Comparison of ENCODE assay signal across 21 cellular contexts in the genomic region with DNA sequence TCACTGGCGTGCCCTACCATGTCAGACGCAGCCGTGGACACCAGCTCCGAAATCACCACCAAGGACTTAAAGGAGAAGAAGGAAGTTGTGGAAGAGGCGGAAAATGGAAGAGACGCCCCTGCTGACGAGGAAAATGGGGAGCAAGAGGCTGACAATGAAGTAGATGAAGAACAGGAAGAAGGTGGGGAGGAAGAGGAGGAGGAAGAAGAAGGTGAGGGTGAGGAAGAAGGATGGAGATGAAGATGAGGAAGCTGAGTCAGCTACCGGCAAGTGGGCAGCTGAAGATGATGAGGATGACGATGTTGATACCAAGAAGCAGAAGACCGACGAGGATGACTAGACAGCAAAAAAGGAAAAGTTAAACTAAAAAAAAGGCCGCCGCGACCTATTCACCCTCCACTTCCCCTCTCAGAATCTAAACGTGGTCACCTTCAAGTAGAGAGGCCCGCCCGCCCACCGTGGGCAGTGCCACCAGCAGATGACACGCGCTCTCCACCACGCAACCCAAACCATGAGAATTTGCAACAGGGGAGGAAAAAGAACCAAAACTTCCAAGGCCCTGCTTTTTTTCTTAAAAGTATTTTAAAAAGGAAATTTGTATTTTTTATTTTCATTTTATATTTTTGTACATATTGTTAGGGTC. TPM values are rescaled to one million over a fixed set of nuclear protein-coding genes. Genes with fewer than 3 reads are reported as not detected.
A peak's percentile ranks its signal among the peaks of the same experiment; 100 is the strongest.
DNase-seq lines count a peak whose midpoint lies in the region; ATAC-seq and TF ChIP-seq lines count a peak whose summit lies in the region.
"Had no signal": no experiment of that assay in that cellular context is flagged by ENCODE, and none has a peak within 500 bp of the region (broad histone marks: within the 10 kb centered on the region; RNA-seq: fewer than 3 reads in every experiment).

No MANE protein-coding gene starts in this region.

- H3K14ac ChIP-seq in mesenchymal stem cell (ENCODE audit: low read length in 2 of 2) = no peak overlapping the region

- H2BK5ac ChIP-seq in mesenchymal stem cell (ENCODE audit: low read depth, low read length, poor library complexity, severe bottlenecking) = no peak overlapping the region

- H2BK120ac ChIP-seq in mesenchymal stem cell (ENCODE audit: low read depth, low read length) = no peak overlapping the region

- H4K8ac ChIP-seq in mesenchymal stem cell (ENCODE audit: low read length) = no peak overlapping the region

- H3K9me3 Mint-ChIP-seq in activated T-cell treated with anti-CD3 and anti-CD28 coated beads, Interleukin-2, amount 50 U/mL, for 72 hours = no peaks in the 10 kb centered on the region
- H3K9me3 Mint-ChIP-seq: activated T-helper 1 cell treated with anti-CD3 and anti-CD28 coated beads, Interleukin-12 subunit alpha, Interleukin-12 subunit beta, Interleukin-2, Interleukin-4 antibody, amounts not matched to agents 30 ng/mL and 10 ng/mL and 1 ng/mL, durations not matched to agents 14 hours and 24 hours and 36 hours had no signal

- 94% methylated on average over 21 of the region's 21 CpGs for WGBS in mesenchymal stem cell

- no peak overlapping the region for H3K23ac ChIP-seq in mesenchymal stem cell (ENCODE audit: low read length in 2 of 2)

- no peak overlapping the region for H3K27ac Mint-ChIP-seq in activated T-cell treated with anti-CD3 and anti-CD28 coated beads, Interleukin-2, amount 50 U/mL, for 72 hours

- peak; percentile 9 for DNase-seq in stimulated activated CD4-positive, alpha-beta T cell treated with anti-CD3 and anti-CD28 coated beads, Interleukin-1b, Interleukin-23, amount 100 ng/mL, for 48 hours
- DNase-seq in stimulated activated CD4-positive, alpha-beta T cell treated with anti-CD3 and anti-CD28 coated beads, Interleukin-4, amount 100 ng/mL, for 4 hours = no peak
- DNase-seq in activated T-cell treated with anti-CD3 and anti-CD28 coated beads, Interleukin-2, amount 50 U/mL, for 72 hours = peak; percentile 15 to 17
- DNase-seq in mesenchymal stem cell (no peak), GM19240 (ENCODE audit: insufficient read length, low spot score) (no peak), foreskin fibroblast (no peak)
- DNase-seq: activated CD4-positive, CD25-positive, alpha-beta regulatory T cell treated with anti-CD3 and anti-CD28 coated beads, Interleukin-2, amount 50 U/mL, for 72 hours; amniotic stem cell; Caco-2; central memory CD4-positive, alpha-beta T cell; IMR-90; left colon; NCI-H1930; SK-N-SH; stimulated activated CD4-positive, alpha-beta T cell treated with anti-CD3 and anti-CD28 coated beads, Interleukin-12 subunit alpha, Interleukin-12 subunit beta, amount 100 ng/mL, for 4 hours; stimulated activated naive CD4-positive, alpha-beta T cell; T-helper 9 cell; tibial artery had no signal

- no peak overlapping the region for H3K9ac ChIP-seq in mesenchymal stem cell (ENCODE audit: low read length)
- H3K9ac ChIP-seq: SK-N-SH had no signal

- H3K36me3 ChIP-seq in mesenchymal stem cell (ENCODE audit: control insufficient read depth in 1 of 2, insufficient read depth in 2 of 2, low read depth in 1 of 2, low read length in 2 of 2) = peaks cover 11 to 80% of the 10 kb centered on the region in 2 experiments

- peak overlapping the region in 1 of 2 donors; percentile 37 for H3K4me3 Mint-ChIP-seq in activated T-cell treated with anti-CD3 and anti-CD28 coated beads, Interleukin-2, amount 50 U/mL, for 72 hours
- H3K4me3 Mint-ChIP-seq: activated T-helper 1 cell treated with anti-CD3 and anti-CD28 coated beads, Interleukin-12 subunit alpha, Interleukin-12 subunit beta, Interleukin-2, Interleukin-4 antibody, amounts not matched to agents 30 ng/mL and 10 ng/mL and 1 ng/mL, durations not matched to agents 14 hours and 24 hours and 36 hours had no signal

- H3K36me3 Mint-ChIP-seq in activated T-cell treated with anti-CD3 and anti-CD28 coated beads, Interleukin-2, amount 50 U/mL, for 72 hours (ENCODE audit: insufficient read depth in 2 of 2) = peaks cover 4 to 15% of the 10 kb centered on the region in 2 donors

- no peak overlapping the region for H4K91ac ChIP-seq in mesenchymal stem cell (ENCODE audit: low read length)

- no peak overlapping the region for H3K27ac ChIP-seq in mesenchymal stem cell (ENCODE audit: low read length, poor library complexity, severe bottlenecking)
- H3K27ac ChIP-seq: esophagus muscularis mucosa had no signal

- peaks cover 6% of the 10 kb centered on the region for H3K4me1 ChIP-seq in mesenchymal stem cell (ENCODE audit: control insufficient read depth, insufficient read depth, low read depth, low read length)
- H3K4me1 ChIP-seq: esophagus muscularis mucosa had no signal

- H2BK12ac ChIP-seq in mesenchymal stem cell (ENCODE audit: low read length in 2 of 2) = no peak overlapping the region

- H3K4me3 ChIP-seq in mesenchymal stem cell (ENCODE audit: insufficient read depth in 1 of 2, low read depth in 1 of 2, low read length in 2 of 2) (no peak overlapping the region), foreskin fibroblast (ENCODE audit: low read depth in 1 of 2, low read length in 2 of 2) (no peak overlapping the region)
- H3K4me3 ChIP-seq: esophagus muscularis mucosa, tibial artery had no signal

- H2BK15ac ChIP-seq in mesenchymal stem cell (ENCODE audit: low read depth, poor library complexity, severe bottlenecking) = no peak overlapping the region

- no peak for ATAC-seq in activated T-cell treated with anti-CD3 and anti-CD28 coated beads, Interleukin-2, amount 50 U/mL, for 72 hours (replicated peaks in 1 of 2)
- no peak for ATAC-seq in HG02623 (IDR thresholded peaks at IDR 0.05; ENCODE audit: unreplicated experiment)
- ATAC-seq: left colon had no signal

- no peaks in the 10 kb centered on the region for H3K27me3 ChIP-seq in mesenchymal stem cell (ENCODE audit: control insufficient read depth in 1 of 2, insufficient read depth in 1 of 2, low read length in 2 of 2)
- H3K27me3 ChIP-seq: esophagus muscularis mucosa, tibial artery had no signal

- no peak overlapping the region for H3K4me2 ChIP-seq in mesenchymal stem cell (ENCODE audit: low read length, poor library complexity, severe bottlenecking)
- H3K4me2 ChIP-seq: SK-N-SH had no signal

- TF ChIP-seq CTCF in foreskin fibroblast (IDR thresholded peaks at IDR 0.05; ENCODE audit: low read depth, low read length) = no peak

- no peaks in the 10 kb centered on the region for H3K27me3 Mint-ChIP-seq in activated T-cell treated with anti-CD3 and anti-CD28 coated beads, Interleukin-2, amount 50 U/mL, for 72 hours (ENCODE audit: low read depth)

- H3K18ac ChIP-seq in mesenchymal stem cell (ENCODE audit: low read depth in 1 of 2, low read length in 2 of 2) = no peak overlapping the region

- peaks cover 11% of the 10 kb centered on the region for H3K79me1 ChIP-seq in mesenchymal stem cell (replicated peaks; ENCODE audit: low read length, poor library complexity, severe bottlenecking)

- no peak overlapping the region for H3K4ac ChIP-seq in mesenchymal stem cell (ENCODE audit: low read depth in 1 of 2, low read length in 2 of 2)

- no peak overlapping the region for H2AFZ ChIP-seq in mesenchymal stem cell (ENCODE audit: low read depth, low read length)

- peak overlapping the region; percentile 67 for H2AK5ac ChIP-seq in mesenchymal stem cell (ENCODE audit: low read length, severe bottlenecking)

- H3K4me1 Mint-ChIP-seq in activated T-cell treated with anti-CD3 and anti-CD28 coated beads, Interleukin-2, amount 50 U/mL, for 72 hours (ENCODE audit: low read depth) = peaks cover 11% of the 10 kb centered on the region

- H3K9me3 ChIP-seq in mesenchymal stem cell (ENCODE audit: control insufficient read depth, low read length) = no peaks in the 10 kb centered on the region
- H3K9me3 ChIP-seq: Caco-2, esophagus muscularis mucosa, SK-N-SH, tibial artery had no signal

RNA-seq across cellular contexts. Expression of a gene that starts 13.2 kb away (rescaled TPM):
- 10 to 100 TPM; 39.0 to 47.2 TPM for total RNA-seq in activated T-cell treated with anti-CD3 and anti-CD28 coated beads, Interleukin-2, amount 50 U/mL, for 72 hours
- 23.5 TPM for polyA plus RNA-seq in mesenchymal stem cell (2013, experiment 1 of 2)
- 23.5 TPM for polyA plus RNA-seq in mesenchymal stem cell (2013, experiment 2 of 2)

Comparison
In these comparisons a context has a peak if more than half of its experiments do, and no peak if none do; other contexts are left out.
1. DNase-seq: peak in stimulated activated CD4-positive, alpha-beta T cell treated with anti-CD3 and anti-CD28 coated beads, Interleukin-1b, Interleukin-23, amount 100 ng/mL, for 48 hours (single experiment) and activated T-cell treated with anti-CD3 and anti-CD28 coated beads, Interleukin-2, amount 50 U/mL, for 72 hours (2 of 2); none in stimulated activated CD4-positive, alpha-beta T cell treated with anti-CD3 and anti-CD28 coated beads, Interleukin-4, amount 100 ng/mL, for 4 hours (0 of 2), mesenchymal stem cell (single experiment), GM19240 (single experiment) and foreskin fibroblast (0 of 2).